8 cellular contexts compared by ENCODE assay signal in genomic region chr22:22297159-22297789, GRCh38. TPM values are rescaled to one million over a fixed set of nuclear protein-coding genes. Genes with fewer than 3 reads are reported as not detected.
A peak's percentile ranks its signal among the peaks of the same experiment; 100 is the strongest.
DNase-seq lines count a peak whose midpoint lies in the region; ATAC-seq and TF ChIP-seq lines count a peak whose summit lies in the region.
"Not testable (repeated sequence)": the region's sequence is repeated elsewhere in the genome, so short reads cannot be mapped to it uniquely, and the experiment has no call there.

No MANE protein-coding gene starts in this region.

- not testable (repeated sequence) for H3K4me1 ChIP-seq in heart left ventricle

- not testable (repeated sequence) for H3K9me3 ChIP-seq in heart left ventricle

- peaks cover 11% of the 10 kb centered on the region for H3K4me1 Mint-ChIP-seq in activated CD4-positive, alpha-beta T cell treated with anti-CD3 and anti-CD28 coated beads, Interleukin-2, amount 10 ng/mL, durations not matched to agents 24 days and 14 days
- H3K4me1 Mint-ChIP-seq in central memory CD8-positive, alpha-beta T cell = peaks cover 20% of the 10 kb centered on the region
- peaks cover 13% of the 10 kb centered on the region for H3K4me1 Mint-ChIP-seq in mesothelial cell of epicardium

- intact Hi-C loops in activated CD4-positive, alpha-beta T cell treated with anti-CD3 and anti-CD28 coated beads, Interleukin-2, amount 10 ng/mL, durations not matched to agents 24 days and 14 days (cut with micrococcal nuclease); heart left ventricle (cut with DNase I): not testable (repeated sequence)

- TF ChIP-seq POLR2A in heart left ventricle (IDR thresholded peaks at IDR 0.05) = not testable (repeated sequence)

- peak overlapping the region; percentile 80 for H3K27ac Mint-ChIP-seq in activated CD4-positive, alpha-beta T cell treated with anti-CD3 and anti-CD28 coated beads, Interleukin-2, amount 10 ng/mL, durations not matched to agents 24 days and 14 days
- peak overlapping the region; percentile 81 for H3K27ac Mint-ChIP-seq in central memory CD8-positive, alpha-beta T cell (ENCODE audit: low read depth)
- peak overlapping the region; percentile 90 for H3K27ac Mint-ChIP-seq in mesothelial cell of epicardium

- WGBS in heart left ventricle, 4 donors = 0 to 10% (median 1%) methylated on average over 2 to 28 of the region's 28 CpGs

- H3K36me3 Mint-ChIP-seq in activated CD4-positive, alpha-beta T cell treated with anti-CD3 and anti-CD28 coated beads, Interleukin-2, amount 10 ng/mL, durations not matched to agents 24 days and 14 days (ENCODE audit: low read depth); central memory CD8-positive, alpha-beta T cell (ENCODE audit: insufficient read depth); mesothelial cell of epicardium: not testable (repeated sequence)

- H3K4me3 ChIP-seq in AG09309 (ENCODE audit: control insufficient read depth, low read depth, low read length) (peak overlapping the region; percentile 71), GM12875 (ENCODE audit: low read depth, low read length) (peak overlapping the region; percentile 71), heart left ventricle (peak overlapping the region; percentile 63 to 98 (median 82)), skin epidermis (peak overlapping the region; percentile 69 to 94 (median 85))

- peak overlapping the region; percentile 93 for H3K4me3 Mint-ChIP-seq in activated CD4-positive, alpha-beta T cell treated with anti-CD3 and anti-CD28 coated beads, Interleukin-2, amount 10 ng/mL, durations not matched to agents 24 days and 14 days
- peak overlapping the region; percentile 90 for H3K4me3 Mint-ChIP-seq in central memory CD8-positive, alpha-beta T cell
- H3K4me3 Mint-ChIP-seq in mesothelial cell of epicardium = peak overlapping the region; percentile 85

- peak; percentile 21 for ATAC-seq in central memory CD8-positive, alpha-beta T cell (replicated peaks; ENCODE audit: extremely low read depth, poor library complexity, severe bottlenecking)
- ATAC-seq in heart left ventricle = peak in 1 of 4 donors; percentile 21

- H3K27ac ChIP-seq in heart left ventricle (peak overlapping the region in 10 of 12 donors; percentile 60 to 86 (median 80)), skin epidermis (peak overlapping the region in 17 of 21 experiments; percentile 29 to 94 (median 84))

- not testable (repeated sequence) for TF ChIP-seq CTCF in AG09309 (IDR thresholded peaks at IDR 0.05; ENCODE audit: control insufficient read depth, insufficient read depth, low read depth, low read length, missing control alignments); GM12875 (IDR thresholded peaks at IDR 0.05; ENCODE audit: borderline replicate concordance, insufficient read depth, low read depth, low read length); heart left ventricle (IDR thresholded peaks at IDR 0.05); mesothelial cell of epicardium (IDR thresholded peaks at IDR 0.05; ENCODE audit: unreplicated experiment)

- H3K36me3 ChIP-seq in heart left ventricle = not testable (repeated sequence)

- not testable (repeated sequence) for H3K9me3 Mint-ChIP-seq in activated CD4-positive, alpha-beta T cell treated with anti-CD3 and anti-CD28 coated beads, Interleukin-2, amount 10 ng/mL, durations not matched to agents 24 days and 14 days; central memory CD8-positive, alpha-beta T cell; mesothelial cell of epicardium

- not testable (repeated sequence) for DNase-seq in AG09309 (ENCODE audit: low read depth); activated CD4-positive, alpha-beta T cell treated with anti-CD3 and anti-CD28 coated beads, Interleukin-2, amount 10 ng/mL, durations not matched to agents 24 days and 14 days; central memory CD8-positive, alpha-beta T cell (ENCODE audit: low spot score in 2 of 2); heart left ventricle; mesothelial cell of epicardium (ENCODE audit: low spot score in 2 of 2, unreplicated experiment in 2 of 2)
- DNase-seq in NCI-H82 (lab: John Stamatoyannopoulos, UW) = peak; percentile 19

- not testable (repeated sequence) for H3K27me3 ChIP-seq in heart left ventricle

- H3K27me3 Mint-ChIP-seq in activated CD4-positive, alpha-beta T cell treated with anti-CD3 and anti-CD28 coated beads, Interleukin-2, amount 10 ng/mL, durations not matched to agents 24 days and 14 days; central memory CD8-positive, alpha-beta T cell; mesothelial cell of epicardium (ENCODE audit: low read depth): not testable (repeated sequence)

RNA-seq across cellular contexts. Expression of gene VPREB1, which starts 52.7 kb away (rescaled TPM):
- not detected in 2 replicates for total RNA-seq in activated CD4-positive, alpha-beta T cell treated with anti-CD3 and anti-CD28 coated beads, Interleukin-2, amount 10 ng/mL, durations not matched to agents 24 days and 14 days
- total RNA-seq in heart left ventricle (not detected), mesothelial cell of epicardium (not detected in 3 replicates)
- polyA plus RNA-seq in heart left ventricle = not detected
